Comparison of ENCODE assay signal across 9 cellular contexts in genomic region chr11:64688534-64688982, GRCh38. TPM values are rescaled to one million over a fixed set of nuclear protein-coding genes. Genes with fewer than 3 reads are reported as not detected.
DNase-seq lines count a peak whose midpoint lies in the region; ATAC-seq, FAIRE-seq and TF ChIP-seq lines count a peak whose summit lies in the region.
"Had no signal": no experiment of that assay in that cellular context is flagged by ENCODE, and none has a peak within 500 bp of the region (broad histone marks: within the 10 kb centered on the region; RNA-seq: fewer than 3 reads in every experiment).

No MANE protein-coding gene starts in this region.

- no peak for FAIRE-seq in RCC 7860 (lab: Jason Lieb, UNC)
- FAIRE-seq: endometrium had no signal

- H3K27me3 Mint-ChIP-seq in CD4-positive, CD25-positive, alpha-beta regulatory T cell, result peaks cover 43% of the 10 kb centered on the region
- H3K27me3 Mint-ChIP-seq in activated T-cell treated with anti-CD3 and anti-CD28 coated beads, Interleukin-2, amount 50 U/mL, for 72 hours (ENCODE audit: low read depth), result peaks cover 20% of the 10 kb centered on the region
- peaks cover 0 to 40% (median 20%) of the 10 kb centered on the region in 3 donors for H3K27me3 Mint-ChIP-seq in naive B cell

- H3K4me3 Mint-ChIP-seq in CD4-positive, CD25-positive, alpha-beta regulatory T cell, result peak overlapping the region in 2 of 4 donors; percentile 56 to 69
- H3K4me3 Mint-ChIP-seq in activated T-cell treated with anti-CD3 and anti-CD28 coated beads, Interleukin-2, amount 50 U/mL, for 72 hours, result peak overlapping the region; percentile 1 to 46
- peak overlapping the region; percentile 25 to 93 (median 83) for H3K4me3 Mint-ChIP-seq in naive B cell

- H3K4me1 Mint-ChIP-seq in CD4-positive, CD25-positive, alpha-beta regulatory T cell, result peaks cover 0 to 25% (median 3%) of the 10 kb centered on the region in 4 donors
- H3K4me1 Mint-ChIP-seq in activated T-cell treated with anti-CD3 and anti-CD28 coated beads, Interleukin-2, amount 50 U/mL, for 72 hours (ENCODE audit: low read depth), result peaks cover 11% of the 10 kb centered on the region
- peaks cover 27 to 35% (median 34%) of the 10 kb centered on the region in 3 donors for H3K4me1 Mint-ChIP-seq in naive B cell

- no peak overlapping the region for H3K27ac ChIP-seq in CD4-positive, CD25-positive, alpha-beta regulatory T cell (ENCODE audit: insufficient read depth, low read length, poor library complexity, severe bottlenecking)

- peaks cover 9% of the 10 kb centered on the region for H3K4me1 ChIP-seq in CD4-positive, CD25-positive, alpha-beta regulatory T cell (ENCODE audit: control insufficient read depth, insufficient read depth, low read length, poor library complexity, severe bottlenecking)

- peaks cover 2% of the 10 kb centered on the region for H3K27me3 ChIP-seq in CD4-positive, CD25-positive, alpha-beta regulatory T cell (ENCODE audit: control insufficient read depth, insufficient read depth, low read length)

- peaks cover 0 to 2% (median 0%) of the 10 kb centered on the region in 7 donors for H3K9me3 Mint-ChIP-seq in CD4-positive, CD25-positive, alpha-beta regulatory T cell
- H3K9me3 Mint-ChIP-seq in activated T-cell treated with anti-CD3 and anti-CD28 coated beads, Interleukin-2, amount 50 U/mL, for 72 hours, result no peaks in the 10 kb centered on the region
- H3K9me3 Mint-ChIP-seq in naive B cell, result no peaks in the 10 kb centered on the region

- peak; percentile 83 to 91 (median 88) for DNase-seq in CD4-positive, CD25-positive, alpha-beta regulatory T cell
- peak; percentile 59 for DNase-seq in RCC 7860 (ENCODE audit: low spot score)
- DNase-seq in activated T-cell treated with anti-CD3 and anti-CD28 coated beads, Interleukin-2, amount 50 U/mL, for 72 hours, result peak; percentile 92 to 93
- DNase-seq in fibroblast of mammary gland (ENCODE audit: low read depth), result peak; percentile 81
- DNase-seq in naive B cell, result peak; percentile 92
- DNase-seq in stimulated activated CD8-positive, alpha-beta memory T cell treated with anti-CD3 and anti-CD28 coated beads, Interleukin-7, amount 100 ng/mL, for 48 hours (ENCODE audit: extremely low read depth in 1 of 2, low read depth in 1 of 2), result peak; percentile 71 to 75

- H3K36me3 Mint-ChIP-seq in CD4-positive, CD25-positive, alpha-beta regulatory T cell, result no peaks in the 10 kb centered on the region
- H3K36me3 Mint-ChIP-seq in activated T-cell treated with anti-CD3 and anti-CD28 coated beads, Interleukin-2, amount 50 U/mL, for 72 hours (ENCODE audit: insufficient read depth in 2 of 2), result no peaks in the 10 kb centered on the region
- H3K36me3 Mint-ChIP-seq in naive B cell, result no peaks in the 10 kb centered on the region

- no peaks in the 10 kb centered on the region for H3K9me3 ChIP-seq in CD4-positive, CD25-positive, alpha-beta regulatory T cell (ENCODE audit: control insufficient read depth in 2 of 2, low read length in 2 of 2)

- H3K4me3 ChIP-seq in CD4-positive, CD25-positive, alpha-beta regulatory T cell (ENCODE audit: low read depth, low read length), result peak overlapping the region; percentile 63
- peak overlapping the region; percentile 54 for H3K4me3 ChIP-seq in fibroblast of mammary gland (ENCODE audit: control insufficient read depth, low read depth, low read length)

- TF ChIP-seq CTCF in LNCAP (IDR thresholded peaks at IDR 0.05), result peak; percentile 96
- peak; percentile 80 for TF ChIP-seq CTCF in fibroblast of mammary gland (conservative IDR thresholded peaks at IDR 0.05; ENCODE audit: control insufficient read depth, insufficient read depth, low read depth, low read length)

- no peaks in the 10 kb centered on the region for H3K36me3 ChIP-seq in CD4-positive, CD25-positive, alpha-beta regulatory T cell (ENCODE audit: control insufficient read depth, insufficient read depth, low read length)

- ATAC-seq in CD4-positive, CD25-positive, alpha-beta regulatory T cell (ENCODE audit: low read depth in 2 of 2), result peak; percentile 91 to 96
- ATAC-seq in GM21423 (IDR thresholded peaks at IDR 0.05; ENCODE audit: unreplicated experiment) (peak; percentile 82), naive B cell (ENCODE audit: low read depth in 2 of 2) (peak; percentile 97)
- peak; percentile 95 to 98 for ATAC-seq in activated T-cell treated with anti-CD3 and anti-CD28 coated beads, Interleukin-2, amount 50 U/mL, for 72 hours (replicated peaks in 1 of 2)

- H3K27ac Mint-ChIP-seq in CD4-positive, CD25-positive, alpha-beta regulatory T cell, result peak overlapping the region in 1 of 3 donors; percentile 1
- H3K27ac Mint-ChIP-seq in activated T-cell treated with anti-CD3 and anti-CD28 coated beads, Interleukin-2, amount 50 U/mL, for 72 hours, result no peak overlapping the region
- H3K27ac Mint-ChIP-seq in naive B cell, result peak overlapping the region in 4 of 6 donors; percentile 69 to 93 (median 82)

RNA-seq across cellular contexts. Expression of gene NRXN2, which starts 34.4 kb away (rescaled TPM):
- total RNA-seq in CD4-positive, CD25-positive, alpha-beta regulatory T cell, result 0.42 TPM
- polyA plus RNA-seq in CD4-positive, CD25-positive, alpha-beta regulatory T cell, result not detected
- under 1 TPM; 0.37 to 0.55 TPM for total RNA-seq in activated T-cell treated with anti-CD3 and anti-CD28 coated beads, Interleukin-2, amount 50 U/mL, for 72 hours
- not detected for polyA plus RNA-seq in naive B cell (ENCODE audit: low read depth in 6 of 6)

RNA-seq across cellular contexts. Expression of gene RASGRP2, which starts 55.4 kb away (rescaled TPM):
- 570 TPM for total RNA-seq in CD4-positive, CD25-positive, alpha-beta regulatory T cell
- 100 to 1,000 TPM; 140 to 170 (median 157) TPM for polyA plus RNA-seq in CD4-positive, CD25-positive, alpha-beta regulatory T cell
- total RNA-seq in activated T-cell treated with anti-CD3 and anti-CD28 coated beads, Interleukin-2, amount 50 U/mL, for 72 hours, result 10 to 100 TPM; 18.8 to 27.9 TPM
- 100 to 1,000 TPM; 274 to 429 (median 285) TPM for polyA plus RNA-seq in naive B cell (ENCODE audit: low read depth in 6 of 6)

Comparison
In these comparisons a context has a peak if more than half of its experiments do, and no peak if none do; other contexts are left out.
1. RNA of gene RASGRP2, which starts 55.4 kb away (total RNA-seq): 570 TPM in CD4-positive, CD25-positive, alpha-beta regulatory T cell (single experiment); 18.8 to 27.9 TPM in activated T-cell treated with anti-CD3 and anti-CD28 coated beads, Interleukin-2, amount 50 U/mL, for 72 hours; every median in the first group is over 10 times any median in the second.
2. Peak in every context shown above with its lines, with median percentiles within 50 percentile points of each other: ATAC-seq and DNase-seq.